In the genomic region with DNA sequence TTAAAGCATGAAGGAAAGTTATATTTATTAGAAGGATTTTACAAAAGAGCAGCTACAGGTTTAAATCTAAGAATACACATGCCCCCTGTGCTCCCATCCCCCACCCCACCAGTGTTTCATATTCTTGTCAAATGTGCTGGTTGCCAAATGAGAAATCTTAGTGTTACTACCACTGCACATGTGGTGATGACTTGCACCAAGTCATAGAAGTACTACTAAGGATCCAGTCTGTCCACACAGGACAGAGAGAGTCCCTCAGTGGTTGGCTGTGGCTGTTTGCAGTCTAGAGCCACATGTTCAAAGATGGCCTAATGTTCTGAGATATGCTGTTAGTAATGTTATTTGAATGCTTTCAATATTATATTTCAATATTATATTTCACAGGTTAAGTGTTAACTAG, we compare ENCODE assay signal across 22 cellular contexts.
"Had no signal": no experiment of that assay in that cellular context is flagged by ENCODE, and none has a peak within 500 bp of the region (broad histone marks: within the 10 kb centered on the region; RNA-seq: fewer than 3 reads in every experiment).

No MANE protein-coding gene starts in this region.

- H3K27ac ChIP-seq: colonic mucosa, epithelial cell of prostate, foreskin keratinocyte, gastroesophageal sphincter, heart left ventricle, hepatocyte, left lung, neutrophil, parathyroid adenoma, right lobe of liver, spleen, testis, tibial artery had no signal

- H3K79me2 ChIP-seq: hepatocyte, parathyroid adenoma had no signal

- DNase-seq: colonic mucosa; effector CD8-positive, alpha-beta T cell; endodermal cell; foreskin keratinocyte; heart left ventricle; left cardiac atrium; left lung; natural killer cell; right lobe of liver; spleen; stimulated activated CD4-positive, alpha-beta T cell treated with anti-CD3 and anti-CD28 coated beads, Interleukin-4, amount 100 ng/mL, for 4 hours; stimulated activated naive CD8-positive, alpha-beta T cell treated with anti-CD3 and anti-CD28 coated beads, Interleukin-15, Interleukin-2, amounts not matched to agents 100 U/mL and 50 U/mL, for 24 hours; substantia nigra; testis; tibial artery had no signal

- H3K9me3 ChIP-seq: colonic mucosa, gastroesophageal sphincter, heart left ventricle, left lung, neutrophil, right lobe of liver, spleen, testis, tibial artery had no signal

- H3K27me3 ChIP-seq: colonic mucosa, foreskin keratinocyte, gastroesophageal sphincter, heart left ventricle, hepatocyte, left lung, neutrophil, right lobe of liver, spleen, testis, tibial artery had no signal

- ATAC-seq: esophagus mucosa; foreskin keratinocyte; gastroesophageal sphincter; heart left ventricle; left cardiac atrium; left lung; natural killer cell; right lobe of liver; stimulated activated memory B cell treated with anti-CD40 and anti-IgM and Interleukin-4, amounts not matched to agents 10 μg/mL and 1 μg/mL and 100 μg/mL, for 72 hours; stimulated activated naive CD8-positive, alpha-beta T cell treated with anti-CD3 and anti-CD28 coated beads, Interleukin-15, Interleukin-2, amounts not matched to agents 100 U/mL and 50 U/mL, for 24 hours had no signal

- H3K9ac ChIP-seq: parathyroid adenoma had no signal

- H3K4me2 ChIP-seq: hepatocyte had no signal

- H2AFZ ChIP-seq: hepatocyte, parathyroid adenoma had no signal

- H3K4me3 ChIP-seq: colonic mucosa, gastroesophageal sphincter, heart left ventricle, hepatocyte, left lung, right lobe of liver, spleen, testis, tibial artery had no signal

- H3K4me1 ChIP-seq: colonic mucosa, parathyroid adenoma, right lobe of liver, tibial artery had no signal

- H3K36me3 ChIP-seq: colonic mucosa, gastroesophageal sphincter, heart left ventricle, left lung, neutrophil, right lobe of liver, spleen, tibial artery had no signal
